ENCODE assay signal across 11 cellular contexts in genomic region chr19:2070436-2070827, GRCh38. TPM values are rescaled to one million over a fixed set of nuclear protein-coding genes. Genes with fewer than 3 reads are reported as not detected.
DNase-seq lines count a peak whose midpoint lies in the region; ATAC-seq, FAIRE-seq and TF ChIP-seq lines count a peak whose summit lies in the region.
"Had no signal": no experiment of that assay in that cellular context is flagged by ENCODE, and none has a peak within 500 bp of the region (broad histone marks: within the 10 kb centered on the region; RNA-seq: fewer than 3 reads in every experiment).

No MANE protein-coding gene starts in this region.

- peaks cover 0 to 38% (median 0%) of the 10 kb centered on the region in 3 donors for H3K36me3 ChIP-seq in Peyer's patch
- H3K36me3 ChIP-seq in effector memory CD4-positive, alpha-beta T cell (ENCODE audit: control insufficient read depth, insufficient read depth, low read length), result peaks cover 38% of the 10 kb centered on the region
- peaks cover 0 to 16% (median 0%) of the 10 kb centered on the region in 3 donors for H3K36me3 ChIP-seq in pancreas
- H3K36me3 ChIP-seq in uterus, result no peaks in the 10 kb centered on the region
- H3K36me3 ChIP-seq: neural progenitor cell had no signal

- intact Hi-C loops in pancreas (cut with DNase I) (loop anchor here in 2 of 3 donors (5.0 to 10.0 kb wide), 2 partner anchors 48 to 176 kb away; no protein-coding TSS in a partner anchor), uterus (cut with DNase I; ENCODE audit: low total_unique reads) (loop anchor here (2.0 kb wide), 1 partner anchor 48 kb away; no protein-coding TSS in a partner anchor), lower leg skin (cut with DNase I; ENCODE audit: low total_unique reads) (loop anchor here (5.0 kb wide), 2 partner anchors 53 to 143 kb away; partner anchors contain the start of gene BTBD2)

- 60 to 63% methylated on average over 10 of the region's 10 CpGs for whole genome bisulfite sequencing in pancreas, 2 donors
- WGBS in lower leg skin, 2 donors, result 65 to 68% methylated on average over 10 of the region's 10 CpGs

- ATAC-seq in pancreas, result peak; percentile 34 to 53 (median 49)
- no peak for ATAC-seq in GM18861 (IDR thresholded peaks at IDR 0.05; ENCODE audit: unreplicated experiment)

- peak overlapping the region in 3 of 4 donors; percentile 54 to 86 (median 73) for H3K27ac ChIP-seq in Peyer's patch
- H3K27ac ChIP-seq in effector memory CD4-positive, alpha-beta T cell (ENCODE audit: insufficient read depth, low read length, poor library complexity, severe bottlenecking), result peak overlapping the region; percentile 3
- H3K27ac ChIP-seq in pancreas, result no peak overlapping the region
- peak overlapping the region; percentile 56 to 58 for H3K27ac ChIP-seq in uterus
- H3K27ac ChIP-seq: GM23248, neural progenitor cell, suprapubic skin had no signal

- H3K4me1 ChIP-seq in Peyer's patch, result peaks cover 0 to 35% (median 11%) of the 10 kb centered on the region in 4 donors
- H3K4me1 ChIP-seq in effector memory CD4-positive, alpha-beta T cell (ENCODE audit: control insufficient read depth, insufficient read depth, low read length, poor library complexity, severe bottlenecking), result no peaks in the 10 kb centered on the region
- H3K4me1 ChIP-seq in pancreas, result peaks cover 0 to 6% (median 0%) of the 10 kb centered on the region in 3 donors
- peaks cover 0 to 8% of the 10 kb centered on the region in 2 donors for H3K4me1 ChIP-seq in uterus
- H3K4me1 ChIP-seq: neural progenitor cell had no signal

- TF ChIP-seq CTCF in Peyer's patch (IDR thresholded peaks at IDR 0.05), result no peak
- no peak for TF ChIP-seq CTCF in pancreas (IDR thresholded peaks at IDR 0.05)
- no peak for TF ChIP-seq CTCF in uterus (IDR thresholded peaks at IDR 0.05)
- TF ChIP-seq CTCF in lower leg skin (IDR thresholded peaks at IDR 0.05), result no peak

- no peaks in the 10 kb centered on the region for H3K9me3 ChIP-seq in Peyer's patch
- no peaks in the 10 kb centered on the region for H3K9me3 ChIP-seq in effector memory CD4-positive, alpha-beta T cell (ENCODE audit: control insufficient read depth, low read length)
- no peaks in the 10 kb centered on the region for H3K9me3 ChIP-seq in pancreas
- H3K9me3 ChIP-seq in uterus, result no peaks in the 10 kb centered on the region
- H3K9me3 ChIP-seq: esophagus muscularis mucosa, suprapubic skin had no signal

- TF ChIP-seq POLR2A in Peyer's patch (IDR thresholded peaks at IDR 0.05) (no peak), uterus (IDR thresholded peaks at IDR 0.05) (no peak), lower leg skin (IDR thresholded peaks at IDR 0.05) (no peak)

- no peak for FAIRE-seq in pancreas (lab: Jason Lieb, UNC)

- no peaks in the 10 kb centered on the region for H3K27me3 ChIP-seq in Peyer's patch
- H3K27me3 ChIP-seq in effector memory CD4-positive, alpha-beta T cell (replicated peaks; ENCODE audit: control insufficient read depth, insufficient read depth, low read length, poor library complexity, severe bottlenecking), result no peaks in the 10 kb centered on the region
- no peaks in the 10 kb centered on the region for H3K27me3 ChIP-seq in pancreas
- H3K27me3 ChIP-seq in uterus, result no peaks in the 10 kb centered on the region
- H3K27me3 ChIP-seq: esophagus muscularis mucosa, neural progenitor cell, suprapubic skin had no signal

- H3K4me3 ChIP-seq in Peyer's patch (no peak overlapping the region), pancreas (no peak overlapping the region), uterus (no peak overlapping the region), lower leg skin (ENCODE audit: low read depth, poor library complexity, severe bottlenecking) (no peak overlapping the region)
- no peak overlapping the region for H3K4me3 ChIP-seq in effector memory CD4-positive, alpha-beta T cell (ENCODE audit: insufficient read depth, low read depth, low read length, poor library complexity, severe bottlenecking)
- H3K4me3 ChIP-seq: esophagus muscularis mucosa, GM23248, neural progenitor cell, suprapubic skin had no signal

- peak in 1 of 3 donors; percentile 80 for DNase-seq in Peyer's patch
- DNase-seq in effector memory CD4-positive, alpha-beta T cell, result no peak
- peak in 1 of 6 donors; percentile 9 for DNase-seq in pancreas
- no peak for DNase-seq in uterus
- DNase-seq in lower leg skin (ENCODE audit: low spot score in 2 of 2), result no peak
- DNase-seq in NCI-H1417 (lab: John Stamatoyannopoulos, UW), result no peak

RNA-seq across cellular contexts. Expression of gene MKNK2, which starts 19.4 kb away (rescaled TPM):
- total RNA-seq in Peyer's patch (100 to 1,000 TPM; 119 to 253 (median 192) TPM), pancreas (100 to 1,000 TPM; 178 to 446 (median 252) TPM), uterus (100 to 1,000 TPM in 2 of 4 donors, 10 to 100 TPM in 2; 34.6 to 155 (median 81.7) TPM), lower leg skin (100 to 1,000 TPM; 224 to 367 (median 251) TPM)
- 100 to 1,000 TPM; 102 to 143 TPM for polyA plus RNA-seq in pancreas

RNA-seq across cellular contexts. Expression of gene MOB3A, which starts 25.7 kb away (rescaled TPM):
- total RNA-seq in Peyer's patch, result 10 to 100 TPM; 32.6 to 55.3 (median 35.1) TPM
- total RNA-seq in pancreas, result 10 to 100 TPM; 14.5 to 26.0 (median 17.4) TPM
- polyA plus RNA-seq in pancreas, result 10 to 100 TPM in 1 of 2 donors, 1 to 10 TPM in 1; 9.2 to 11.1 TPM
- total RNA-seq in uterus, result 10 to 100 TPM; 10.2 to 81.4 (median 20.7) TPM
- total RNA-seq in lower leg skin, result 10 to 100 TPM; 26.4 to 46.0 (median 34.5) TPM

RNA-seq across cellular contexts. Expression of gene IZUMO4, which starts 26.3 kb away (rescaled TPM):
- total RNA-seq in Peyer's patch (1 to 10 TPM; 1.3 to 9.9 (median 3.8) TPM), pancreas (10 to 100 TPM in 1 of 6 donors, 1 to 10 TPM in 5; 5.2 to 10.5 (median 7.0) TPM), uterus (10 to 100 TPM in 1 of 4 donors, 1 to 10 TPM in 3; 1.5 to 86.1 (median 5.7) TPM), lower leg skin (1 to 10 TPM in 3 of 4 donors, under 1 TPM in 1; 0.25 to 8.8 (median 4.3) TPM)
- 10 to 100 TPM; 32.8 to 42.2 TPM for polyA plus RNA-seq in pancreas

RNA-seq across cellular contexts. Expression of gene BTBD2, which starts 54.9 kb away (rescaled TPM):
- total RNA-seq in Peyer's patch, result 100 to 1,000 TPM in 1 of 4 donors, 10 to 100 TPM in 3; 57.8 to 114 (median 76.0) TPM
- 10 to 100 TPM; 33.9 to 46.4 (median 36.6) TPM for total RNA-seq in pancreas
- polyA plus RNA-seq in pancreas, result 10 to 100 TPM; 35.6 to 44.4 TPM
- 100 to 1,000 TPM in 1 of 4 donors, 10 to 100 TPM in 3; 48.2 to 105 (median 61.8) TPM for total RNA-seq in uterus
- total RNA-seq in lower leg skin, result 10 to 100 TPM; 85.0 to 99.3 (median 94.9) TPM

Comparison
In these comparisons a context has a peak if more than half of its experiments do, and no peak if none do; other contexts are left out.
1. H3K27ac ChIP-seq: peak in Peyer's patch (3 of 4), effector memory CD4-positive, alpha-beta T cell (single experiment) and uterus (2 of 2); none in pancreas (0 of 4).